ENCODE assay signal across 1 cellular context in genomic region chr9:33159058-33159759, GRCh38.
TF ChIP-seq lines count a peak whose summit lies in the region.

No MANE protein-coding gene starts in this region.

TF ChIP-seq in HepG2, 621 proteins besides CTCF, POLR2A, EP300 and RAD21 (continued from another document):
- TF ChIP-seq, protein P1, sequence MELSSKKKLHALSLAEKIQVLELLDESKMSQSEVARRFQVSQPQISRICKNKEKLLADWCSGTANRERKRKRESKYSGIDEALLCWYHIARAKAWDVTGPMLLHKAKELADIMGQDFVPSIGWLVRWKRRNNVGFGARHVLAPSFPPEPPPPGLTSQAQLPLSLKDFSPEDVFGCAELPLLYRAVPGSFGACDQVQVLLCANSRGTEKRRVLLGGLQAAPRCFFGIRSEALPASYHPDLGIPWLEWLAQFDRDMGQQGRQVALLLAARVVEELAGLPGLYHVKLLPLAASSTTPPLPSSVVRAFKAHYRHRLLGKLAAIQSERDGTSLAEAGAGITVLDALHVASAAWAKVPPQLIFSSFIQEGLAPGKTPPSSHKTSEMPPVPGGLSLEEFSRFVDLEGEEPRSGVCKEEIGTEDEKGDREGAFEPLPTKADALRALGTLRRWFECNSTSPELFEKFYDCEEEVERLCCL (CRISPR knock-in tag; IDR thresholded peaks at IDR 0.05; ENCODE audit: borderline replicate concordance): no peak
- no peak; the same call in 1 of the 2 replicates for TF ChIP-seq NR2F6 (IDR thresholded peaks at IDR 0.05)
- peak; percentile 38; the same call in 1 of the 2 replicates for TF ChIP-seq NR2F6 (CRISPR knock-in tag; IDR thresholded peaks at IDR 0.05)
- no peak for TF ChIP-seq STAT5B (CRISPR knock-in tag; IDR thresholded peaks at IDR 0.05)
- TF ChIP-seq, protein P2, sequence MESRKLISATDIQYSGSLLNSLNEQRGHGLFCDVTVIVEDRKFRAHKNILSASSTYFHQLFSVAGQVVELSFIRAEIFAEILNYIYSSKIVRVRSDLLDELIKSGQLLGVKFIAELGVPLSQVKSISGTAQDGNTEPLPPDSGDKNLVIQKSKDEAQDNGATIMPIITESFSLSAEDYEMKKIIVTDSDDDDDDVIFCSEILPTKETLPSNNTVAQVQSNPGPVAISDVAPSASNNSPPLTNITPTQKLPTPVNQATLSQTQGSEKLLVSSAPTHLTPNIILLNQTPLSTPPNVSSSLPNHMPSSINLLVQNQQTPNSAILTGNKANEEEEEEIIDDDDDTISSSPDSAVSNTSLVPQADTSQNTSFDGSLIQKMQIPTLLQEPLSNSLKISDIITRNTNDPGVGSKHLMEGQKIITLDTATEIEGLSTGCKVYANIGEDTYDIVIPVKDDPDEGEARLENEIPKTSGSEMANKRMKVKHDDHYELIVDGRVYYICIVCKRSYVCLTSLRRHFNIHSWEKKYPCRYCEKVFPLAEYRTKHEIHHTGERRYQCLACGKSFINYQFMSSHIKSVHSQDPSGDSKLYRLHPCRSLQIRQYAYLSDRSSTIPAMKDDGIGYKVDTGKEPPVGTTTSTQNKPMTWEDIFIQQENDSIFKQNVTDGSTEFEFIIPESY (CRISPR knock-in tag; IDR thresholded peaks at IDR 0.05): 0 out of 2 replicates have a peak, but pooled peaks have one; percentile 30
- 0 out of 2 replicates have a peak, but pooled peaks have one; percentile 23 for TF ChIP-seq ELF3 (CRISPR knock-in tag; IDR thresholded peaks at IDR 0.05)
- no peak for TF ChIP-seq JUNB (CRISPR knock-in tag; IDR thresholded peaks at IDR 0.05; ENCODE audit: borderline replicate concordance)
- no peak for TF ChIP-seq ASH2L (IDR thresholded peaks at IDR 0.05; ENCODE audit: insufficient read length, low read depth, low read length)
- TF ChIP-seq CREB1 (IDR thresholded peaks at IDR 0.05): no peak
- no peak for TF ChIP-seq CREB1 (CRISPR knock-in tag; IDR thresholded peaks at IDR 0.05)
- TF ChIP-seq ZSCAN25 (CRISPR knock-in tag; IDR thresholded peaks at IDR 0.05): no peak
- no peak for TF ChIP-seq PTBP1 (IDR thresholded peaks at IDR 0.05; ENCODE audit: low read depth, low read length, poor library complexity, severe bottlenecking)
- TF ChIP-seq FOXM1 (CRISPR knock-in tag; IDR thresholded peaks at IDR 0.05): no peak
